ENCODE assay signal across 1 cellular context in the genomic region with DNA sequence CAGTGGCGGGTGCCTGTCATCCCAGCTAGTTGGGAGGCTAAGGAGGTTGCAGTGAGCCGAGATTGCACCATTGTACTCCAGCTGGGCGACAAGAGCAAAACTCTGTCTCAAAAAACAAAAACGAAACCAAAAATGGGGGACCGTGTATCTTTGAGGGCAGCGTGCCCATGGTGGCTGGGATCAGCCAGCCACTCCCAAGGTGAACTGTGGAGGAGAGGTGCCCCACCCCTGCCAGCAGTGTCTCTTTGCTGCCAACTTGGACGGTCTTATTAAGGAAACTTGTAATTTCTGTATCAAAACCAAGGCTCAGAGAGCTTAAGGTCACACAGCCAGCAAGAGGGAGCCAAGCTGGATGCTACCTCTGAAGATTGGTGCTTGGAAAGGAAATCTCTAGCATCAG.
TF ChIP-seq lines count a peak whose summit lies in the region.

No MANE protein-coding gene starts in this region.

TF ChIP-seq in GM23338, 12 proteins besides CTCF, POLR2A, EP300 and RAD21:
- TF ChIP-seq ZNF462 (CRISPR knock-in tag; IDR thresholded peaks at IDR 0.05) (no peak), JUNB (IDR thresholded peaks at IDR 0.05; ENCODE audit: unreplicated experiment) (no peak)
